Comparison of ENCODE assay signal across 8 cellular contexts in genomic region chrX:123860983-123861382, GRCh38. TPM values are rescaled to one million over a fixed set of nuclear protein-coding genes. Genes with fewer than 3 reads are reported as not detected.
DNase-seq lines count a peak whose midpoint lies in the region; ATAC-seq and TF ChIP-seq lines count a peak whose summit lies in the region.

No MANE protein-coding gene starts in this region.

- intact Hi-C loops in activated T-helper 1 cell treated with anti-CD3 and anti-CD28 coated beads, Interleukin-12 subunit alpha, Interleukin-12 subunit beta, Interleukin-2, Interleukin-4 antibody, amounts not matched to agents 30 ng/mL and 10 ng/mL and 1 ng/mL, durations not matched to agents 14 hours and 24 hours and 36 hours (cut with micrococcal nuclease), result loop anchor here (1.0 to 10.0 kb wide), 6 partner anchors 8 to 484 kb away; partner anchors contain the start of gene SH2D1A

- H3K9me3 ChIP-seq in HUES48 (ENCODE audit: control insufficient read depth, insufficient read depth, low read length), result no peaks in the 10 kb centered on the region

- peak overlapping the region; percentile 89 for H3K4me3 Mint-ChIP-seq in activated T-helper 1 cell treated with anti-CD3 and anti-CD28 coated beads, Interleukin-12 subunit alpha, Interleukin-12 subunit beta, Interleukin-2, Interleukin-4 antibody, amounts not matched to agents 30 ng/mL and 10 ng/mL and 1 ng/mL, durations not matched to agents 14 hours and 24 hours and 36 hours
- H3K4me3 Mint-ChIP-seq in stimulated activated effector memory CD8-positive, alpha-beta T cell treated with anti-CD3 and anti-CD28 coated beads, Interleukin-12 subunit alpha, Interleukin-12 subunit beta, amount 100 ng/mL, for 72 hours, result peak overlapping the region; percentile 73

- H3K36me3 Mint-ChIP-seq in activated T-helper 1 cell treated with anti-CD3 and anti-CD28 coated beads, Interleukin-12 subunit alpha, Interleukin-12 subunit beta, Interleukin-2, Interleukin-4 antibody, amounts not matched to agents 30 ng/mL and 10 ng/mL and 1 ng/mL, durations not matched to agents 14 hours and 24 hours and 36 hours (ENCODE audit: low read depth), result peaks cover 9% of the 10 kb centered on the region
- peaks cover 27% of the 10 kb centered on the region for H3K36me3 Mint-ChIP-seq in stimulated activated effector memory CD8-positive, alpha-beta T cell treated with anti-CD3 and anti-CD28 coated beads, Interleukin-12 subunit alpha, Interleukin-12 subunit beta, amount 100 ng/mL, for 72 hours

- TF ChIP-seq CTCF in AG04449 (IDR thresholded peaks at IDR 0.05; ENCODE audit: insufficient read depth, low read length, missing control alignments), result no peak

- H3K9ac ChIP-seq in HUES48 (ENCODE audit: low read depth, low read length), result peak overlapping the region; percentile 96

- no peaks in the 10 kb centered on the region for H3K27me3 ChIP-seq in HUES48 (ENCODE audit: control insufficient read depth, insufficient read depth, low read length)

- DNase-seq in AG04449 (ENCODE audit: low read depth, low spot score) (no peak), MV-4-11 (lab: John Stamatoyannopoulos, UW) (no peak)
- DNase-seq in activated T-helper 1 cell treated with anti-CD3 and anti-CD28 coated beads, Interleukin-12 subunit alpha, Interleukin-12 subunit beta, Interleukin-2, Interleukin-4 antibody, amounts not matched to agents 30 ng/mL and 10 ng/mL and 1 ng/mL, durations not matched to agents 14 hours and 24 hours and 36 hours (ENCODE audit: low spot score), result no peak
- no peak for DNase-seq in stimulated activated effector memory CD8-positive, alpha-beta T cell treated with anti-CD3 and anti-CD28 coated beads, Interleukin-12 subunit alpha, Interleukin-12 subunit beta, amount 100 ng/mL, for 72 hours (ENCODE audit: low spot score in 2 of 2)
- DNase-seq in stimulated activated CD4-positive, alpha-beta T cell treated with anti-CD3 and anti-CD28 coated beads, Interleukin-4, amount 100 ng/mL, for 4 hours, result no peak

- peak overlapping the region; percentile 90 for H3K27ac Mint-ChIP-seq in activated T-helper 1 cell treated with anti-CD3 and anti-CD28 coated beads, Interleukin-12 subunit alpha, Interleukin-12 subunit beta, Interleukin-2, Interleukin-4 antibody, amounts not matched to agents 30 ng/mL and 10 ng/mL and 1 ng/mL, durations not matched to agents 14 hours and 24 hours and 36 hours
- peak overlapping the region; percentile 89 for H3K27ac Mint-ChIP-seq in stimulated activated effector memory CD8-positive, alpha-beta T cell treated with anti-CD3 and anti-CD28 coated beads, Interleukin-12 subunit alpha, Interleukin-12 subunit beta, amount 100 ng/mL, for 72 hours

- peaks cover 17% of the 10 kb centered on the region for H3K4me1 Mint-ChIP-seq in activated T-helper 1 cell treated with anti-CD3 and anti-CD28 coated beads, Interleukin-12 subunit alpha, Interleukin-12 subunit beta, Interleukin-2, Interleukin-4 antibody, amounts not matched to agents 30 ng/mL and 10 ng/mL and 1 ng/mL, durations not matched to agents 14 hours and 24 hours and 36 hours (ENCODE audit: low read depth)
- peaks cover 12% of the 10 kb centered on the region for H3K4me1 Mint-ChIP-seq in stimulated activated effector memory CD8-positive, alpha-beta T cell treated with anti-CD3 and anti-CD28 coated beads, Interleukin-12 subunit alpha, Interleukin-12 subunit beta, amount 100 ng/mL, for 72 hours

- no peaks in the 10 kb centered on the region for H3K36me3 ChIP-seq in HUES48 (ENCODE audit: control insufficient read depth, insufficient read depth, low read length)

- peak overlapping the region; percentile 66 for H3K4me3 ChIP-seq in AG04449 (ENCODE audit: low read depth, low read length)
- H3K4me3 ChIP-seq in HUES48 (ENCODE audit: low read depth, low read length), result peak overlapping the region; percentile 79
- peak overlapping the region; percentile 58 for H3K4me3 ChIP-seq in iPS-11a (ENCODE audit: low read depth, low read length)

- CTCF ChIA-PET in AG04449 (lab: Yijun Ruan, JAX), result interaction anchor here (1.1 kb wide), 1 partner anchor 24 kb away, joined by 3 read pairs; no protein-coding TSS in a partner anchor

- peak overlapping the region; percentile 98 for H3K27ac ChIP-seq in HUES48 (ENCODE audit: low read depth, low read length)

- no peaks in the 10 kb centered on the region for H3K27me3 Mint-ChIP-seq in activated T-helper 1 cell treated with anti-CD3 and anti-CD28 coated beads, Interleukin-12 subunit alpha, Interleukin-12 subunit beta, Interleukin-2, Interleukin-4 antibody, amounts not matched to agents 30 ng/mL and 10 ng/mL and 1 ng/mL, durations not matched to agents 14 hours and 24 hours and 36 hours (ENCODE audit: insufficient read depth)

- POLR2A ChIA-PET in AG04449 (lab: Yijun Ruan, JAX), result no interaction called here

- no peak for ATAC-seq in stimulated activated effector memory CD8-positive, alpha-beta T cell treated with anti-CD3 and anti-CD28 coated beads, Interleukin-12 subunit alpha, Interleukin-12 subunit beta, amount 100 ng/mL, for 72 hours
- no peak for ATAC-seq in HG02938 (IDR thresholded peaks at IDR 0.05; ENCODE audit: unreplicated experiment)

- H3K9me3 Mint-ChIP-seq in activated T-helper 1 cell treated with anti-CD3 and anti-CD28 coated beads, Interleukin-12 subunit alpha, Interleukin-12 subunit beta, Interleukin-2, Interleukin-4 antibody, amounts not matched to agents 30 ng/mL and 10 ng/mL and 1 ng/mL, durations not matched to agents 14 hours and 24 hours and 36 hours, result no peaks in the 10 kb centered on the region
- H3K9me3 Mint-ChIP-seq in stimulated activated effector memory CD8-positive, alpha-beta T cell treated with anti-CD3 and anti-CD28 coated beads, Interleukin-12 subunit alpha, Interleukin-12 subunit beta, amount 100 ng/mL, for 72 hours, result no peaks in the 10 kb centered on the region

- peaks cover 16% of the 10 kb centered on the region for H3K4me1 ChIP-seq in HUES48 (ENCODE audit: control insufficient read depth, insufficient read depth, low read length)

RNA-seq across cellular contexts. Expression of gene XIAP, which starts 1.1 kb away (rescaled TPM):
- 35.0 and 39.1 TPM in 2 replicates for total RNA-seq in activated T-helper 1 cell treated with anti-CD3 and anti-CD28 coated beads, Interleukin-12 subunit alpha, Interleukin-12 subunit beta, Interleukin-2, Interleukin-4 antibody, amounts not matched to agents 30 ng/mL and 10 ng/mL and 1 ng/mL, durations not matched to agents 14 hours and 24 hours and 36 hours
